In genomic region chr16:63568184-63568583, GRCh38 we compare ENCODE assay signal across 15 cellular contexts.
DNase-seq lines count a peak whose midpoint lies in the region; TF ChIP-seq lines count a peak whose summit lies in the region.
"Had no signal": no experiment of that assay in that cellular context is flagged by ENCODE, and none has a peak within 500 bp of the region (broad histone marks: within the 10 kb centered on the region; RNA-seq: fewer than 3 reads in every experiment).

No MANE protein-coding gene starts in this region.

- intact Hi-C loops in sigmoid colon (cut with DNase I): no loop called here

- WGBS in sigmoid colon, 2 donors: 45 to 48% methylated on average over 3 of the region's 3 CpGs

- no peak for TF ChIP-seq POLR2A in sigmoid colon (IDR thresholded peaks at IDR 0.05)

- peaks cover 30% of the 10 kb centered on the region for H3K27me3 Mint-ChIP-seq in chondrocyte (ENCODE audit: low read depth)
- H3K27me3 Mint-ChIP-seq: B cell; CD4-positive, alpha-beta T cell had no signal

- H3K9me3 ChIP-seq in neuron (ENCODE audit: low read length): no peaks in the 10 kb centered on the region
- no peaks in the 10 kb centered on the region for H3K9me3 ChIP-seq in sigmoid colon
- H3K9me3 ChIP-seq: HAP-1 had no signal

- H3K4me1 Mint-ChIP-seq in chondrocyte (ENCODE audit: low read depth): no peaks in the 10 kb centered on the region
- H3K4me1 Mint-ChIP-seq: B cell had no signal

- DNase-seq in ELF-1 (ENCODE audit: low read depth, low spot score) (peak; percentile 5), SK-N-DZ (ENCODE audit: low spot score) (peak; percentile 34), left kidney (ENCODE audit: low read depth, low spot score) (peak; percentile 1), sigmoid colon (no peak), Kasumi-1 (lab: John Stamatoyannopoulos, UW) (no peak), chondrocyte (ENCODE audit: low spot score) (no peak)
- DNase-seq: C1 segment of cervical spinal cord; Calu3; CD4-positive, alpha-beta T cell; DMS 273 treated with DMSO at 0.1 percent for 48 hours; GOT3 had no signal

- H2AFZ ChIP-seq in neuron (ENCODE audit: low read depth, low read length): peak overlapping the region; percentile 44

- no peak for TF ChIP-seq EP300 in sigmoid colon (IDR thresholded peaks at IDR 0.05)

- H3K9me3 Mint-ChIP-seq in chondrocyte (ENCODE audit: low read depth): no peaks in the 10 kb centered on the region

- no peak overlapping the region for H3K4me3 ChIP-seq in neuron (ENCODE audit: low read length)
- no peak overlapping the region for H3K4me3 ChIP-seq in sigmoid colon
- H3K4me3 ChIP-seq: GM12878, HAP-1 had no signal

- no peak overlapping the region for H3K27ac Mint-ChIP-seq in chondrocyte (ENCODE audit: unreplicated experiment)
- H3K27ac Mint-ChIP-seq: B cell; CD4-positive, alpha-beta T cell had no signal

- TF ChIP-seq CTCF in sigmoid colon (IDR thresholded peaks at IDR 0.05) (no peak), chondrocyte (IDR thresholded peaks at IDR 0.05) (no peak)

- no peaks in the 10 kb centered on the region for H3K36me3 ChIP-seq in neuron (ENCODE audit: insufficient read depth, low read length)
- no peaks in the 10 kb centered on the region for H3K36me3 ChIP-seq in sigmoid colon
- H3K36me3 ChIP-seq: HAP-1 had no signal

- H3K4me1 ChIP-seq in neuron (ENCODE audit: insufficient read depth, low read length) (peaks cover 28% of the 10 kb centered on the region), sigmoid colon (no peaks in the 10 kb centered on the region)
- H3K4me1 ChIP-seq: HAP-1 had no signal

- H3K27me3 ChIP-seq in neuron (ENCODE audit: insufficient read depth, low read length): no peaks in the 10 kb centered on the region
- H3K27me3 ChIP-seq in sigmoid colon: no peaks in the 10 kb centered on the region

- no peak overlapping the region for H3K27ac ChIP-seq in sigmoid colon

- H3K36me3 Mint-ChIP-seq in chondrocyte (ENCODE audit: low read depth): no peaks in the 10 kb centered on the region

- no peak overlapping the region for H3K4me3 Mint-ChIP-seq in chondrocyte (ENCODE audit: unreplicated experiment)
- H3K4me3 Mint-ChIP-seq: B cell; CD4-positive, alpha-beta T cell had no signal

Comparison
In these comparisons a context has a peak if more than half of its experiments do, and no peak if none do; other contexts are left out.
1. DNase-seq: peak in ELF-1 (single experiment), SK-N-DZ (single experiment) and left kidney (single experiment); none in sigmoid colon (single experiment), Kasumi-1 (0 of 2) and chondrocyte (single experiment).